In genomic region chr19:34096020-34096915, GRCh38 we compare ENCODE assay signal across 8 cellular contexts.
DNase-seq lines count a peak whose midpoint lies in the region; ATAC-seq and TF ChIP-seq lines count a peak whose summit lies in the region.

No MANE protein-coding gene starts in this region.

- CTCF ChIA-PET in HEK293 (lab: Yijun Ruan, JAX): interaction anchor here (0.5 to 10.5 kb wide), 141 partner anchors 11 to 1608 kb away, joined by 3 to 341 read pairs (median 5); partner anchors contain the start of gene KCTD15

- H3K27ac ChIP-seq in HEK293 (ENCODE audit: extremely low read depth, low read depth, low read length) (no peak overlapping the region), transverse colon (no peak overlapping the region)

- H3K4me1 Mint-ChIP-seq in immature natural killer cell: no peaks in the 10 kb centered on the region

- peaks cover 3 to 5% (median 4%) of the 10 kb centered on the region in 3 donors for H3K27me3 Mint-ChIP-seq in immature natural killer cell (ENCODE audit: low read depth in 3 of 3)

- H3K4me3 Mint-ChIP-seq in immature natural killer cell: no peak overlapping the region

- no peak for DNase-seq in BE2C
- peak; percentile 74 for DNase-seq in NCI-H69 (lab: John Stamatoyannopoulos, UW)
- DNase-seq in brain pericyte (ENCODE audit: low read depth, low spot score): peak; percentile 5
- peak in 2 of 3 donors; percentile 5 to 13 for DNase-seq in immature natural killer cell
- no peak for DNase-seq in transverse colon
- DNase-seq in stimulated activated naive CD8-positive, alpha-beta T cell treated with anti-CD3 and anti-CD28 coated beads, Interleukin-15, Interleukin-2, amounts not matched to agents 100 U/mL and 50 U/mL, for 24 hours: no peak
- no peak for DNase-seq in activated CD8-positive, alpha-beta memory T cell treated with anti-CD3 and anti-CD28 coated beads for 24 hours

- POLR2A ChIA-PET in HEK293 (lab: Yijun Ruan, JAX): interaction anchor here (1.0 to 1.3 kb wide), 3 partner anchors 54 to 318 kb away, joined by 5 to 16 read pairs (median 12); partner anchors contain the start of gene KCTD15

- H3K9me3 ChIP-seq in BE2C (no peaks in the 10 kb centered on the region), HEK293 (ENCODE audit: control insufficient read depth, insufficient read depth, low read depth, low read length) (no peaks in the 10 kb centered on the region), transverse colon (no peaks in the 10 kb centered on the region)

- no peaks in the 10 kb centered on the region for H3K4me1 ChIP-seq in BE2C
- H3K4me1 ChIP-seq in HEK293 (ENCODE audit: control insufficient read depth, insufficient read depth, low read length): peaks cover 9% of the 10 kb centered on the region
- no peaks in the 10 kb centered on the region for H3K4me1 ChIP-seq in transverse colon

- no peak for TF ChIP-seq EP300 in transverse colon (IDR thresholded peaks at IDR 0.05; ENCODE audit: low read depth)

- no peaks in the 10 kb centered on the region for H3K36me3 Mint-ChIP-seq in immature natural killer cell

- peak; percentile 69 for TF ChIP-seq CTCF in BE2C (IDR thresholded peaks at IDR 0.05; ENCODE audit: low read depth, low read length)
- peak; percentile 84 for TF ChIP-seq CTCF in HEK293 (tag by site-specific recombination; IDR thresholded peaks at IDR 0.05)
- peak; percentile 58 to 68 (median 63) for TF ChIP-seq CTCF in transverse colon (IDR thresholded peaks at IDR 0.05)

- intact Hi-C loops in transverse colon (cut with DNase I; ENCODE audit: low total_unique reads): no loop called here

- H3K4me3 ChIP-seq in BE2C (ENCODE audit: low read depth, low read length) (peak overlapping the region; percentile 21; the same call in 1 of the 2 replicates), HEK293 (ENCODE audit: low read depth, low read length) (no peak overlapping the region), transverse colon (no peak overlapping the region)

- H3K36me3 ChIP-seq in BE2C (no peaks in the 10 kb centered on the region), HEK293 (ENCODE audit: control insufficient read depth in 2 of 2, insufficient read depth in 1 of 2, low read length in 2 of 2) (no peaks in the 10 kb centered on the region), transverse colon (no peaks in the 10 kb centered on the region)

- no peaks in the 10 kb centered on the region for H3K9me3 Mint-ChIP-seq in immature natural killer cell

- 31 to 32% methylated on average over 13 to 14 of the region's 14 CpGs for WGBS in transverse colon (ENCODE audit: low coverage in 1 of 2), 2 donors

- in situ Hi-C loops in transverse colon (cut with MboI; ENCODE audit: low pct_ligation_motif_present in 1 of 4, low pct_unique_long_range_greater_than_20kb in 1 of 4, low sequenced_read_pairs in 3 of 4): loop anchor here (10.0 to 25.0 kb wide), 2 partner anchors 311 to 659 kb away; no protein-coding TSS in a partner anchor

- TF ChIP-seq POLR2A in transverse colon (IDR thresholded peaks at IDR 0.05): no peak

- H3K27me3 ChIP-seq in BE2C (peaks cover 10% of the 10 kb centered on the region; the same call in 1 of the 2 replicates), transverse colon (peaks cover 12% of the 10 kb centered on the region)

- no peak overlapping the region for H3K27ac Mint-ChIP-seq in immature natural killer cell

- no peak for ATAC-seq in stimulated activated naive CD8-positive, alpha-beta T cell treated with anti-CD3 and anti-CD28 coated beads, Interleukin-15, Interleukin-2, amounts not matched to agents 100 U/mL and 50 U/mL, for 24 hours

TF ChIP-seq in HEK293, 187 proteins besides CTCF, POLR2A, EP300 and RAD21 (continues in another document):
- TF ChIP-seq ZNF701 (tag by site-specific recombination; IDR thresholded peaks at IDR 0.05) (no peak), ZNF2 (tag by site-specific recombination; IDR thresholded peaks at IDR 0.05) (peak; percentile 66; the same call in 1 of the 2 replicates), KLF9 (tag by site-specific recombination; IDR thresholded peaks at IDR 0.05; ENCODE audit: low read depth) (no peak), ZNF658 (tag by site-specific recombination; IDR thresholded peaks at IDR 0.05) (no peak), KLF8 (tag by site-specific recombination; IDR thresholded peaks at IDR 0.05) (no peak), ZNF37A (tag by site-specific recombination; IDR thresholded peaks at IDR 0.05) (no peak), ZIC2 (tag by site-specific recombination; IDR thresholded peaks at IDR 0.05) (no peak), ZNF184 (tag by site-specific recombination; IDR thresholded peaks at IDR 0.05) (no peak), ZNF660 (tag by site-specific recombination; IDR thresholded peaks at IDR 0.05) (peak; percentile 88), ZNF335 (tag by site-specific recombination; conservative IDR thresholded peaks at IDR 0.05) (peak; percentile 91), ZNF843 (tag by site-specific recombination; IDR thresholded peaks at IDR 0.05) (0 out of 2 replicates have a peak, but pooled peaks have one; percentile 19), KLF17 (tag by site-specific recombination; IDR thresholded peaks at IDR 0.05) (0 out of 2 replicates have a peak, but pooled peaks have one; percentile 45), ZNF16 (tag by site-specific recombination; IDR thresholded peaks at IDR 0.05; ENCODE audit: low read depth) (no peak), SP2 (tag by site-specific recombination; IDR thresholded peaks at IDR 0.05) (no peak), ZNF561 (tag by site-specific recombination; IDR thresholded peaks at IDR 0.05; ENCODE audit: borderline replicate concordance) (peak; percentile 42; the same call in 1 of the 2 replicates), ZNF654 (tag by site-specific recombination; IDR thresholded peaks at IDR 0.05; ENCODE audit: low read depth) (peak; percentile 96), ZNF548 (tag by site-specific recombination; IDR thresholded peaks at IDR 0.05) (no peak), WT1 (tag by site-specific recombination; IDR thresholded peaks at IDR 0.05) (no peak; the same call in 1 of the 2 replicates), ZBTB17 (tag by site-specific recombination; IDR thresholded peaks at IDR 0.05) (peak; percentile 27; the same call in 1 of the 2 replicates), ZNF362 (tag by site-specific recombination; IDR thresholded peaks at IDR 0.05) (peak; percentile 85), PRDM1 (tag by site-specific recombination; IDR thresholded peaks at IDR 0.05) (peak; percentile 45; the same call in 1 of the 2 replicates), ZNF398 (tag by site-specific recombination; IDR thresholded peaks at IDR 0.05) (no peak), ZNF692 (tag by site-specific recombination; IDR thresholded peaks at IDR 0.05) (peak; percentile 36; the same call in 1 of the 2 replicates), ZFP37 (tag by site-specific recombination; IDR thresholded peaks at IDR 0.05) (0 out of 2 replicates have a peak, but pooled peaks have one; percentile 30), ZNF366 (tag by site-specific recombination; conservative IDR thresholded peaks at IDR 0.05) (peak; percentile 47; the same call in 1 of the 2 replicates), SP7 (tag by site-specific recombination; IDR thresholded peaks at IDR 0.05) (peak; percentile 55; the same call in 1 of the 2 replicates), ZNF747 (tag by site-specific recombination; IDR thresholded peaks at IDR 0.05) (no peak), ZFP41 (tag by site-specific recombination; IDR thresholded peaks at IDR 0.05; ENCODE audit: borderline replicate concordance) (no peak)

Comparison
In these comparisons a context has a peak if more than half of its experiments do, and no peak if none do; other contexts are left out.
1. DNase-seq: peak in NCI-H69 (single experiment), brain pericyte (single experiment) and immature natural killer cell (2 of 3); none in BE2C (single experiment), transverse colon (single experiment), stimulated activated naive CD8-positive, alpha-beta T cell treated with anti-CD3 and anti-CD28 coated beads, Interleukin-15, Interleukin-2, amounts not matched to agents 100 U/mL and 50 U/mL, for 24 hours (single experiment) and activated CD8-positive, alpha-beta memory T cell treated with anti-CD3 and anti-CD28 coated beads for 24 hours (single experiment).
2. Peak in every context shown above with its lines, with median percentiles within 50 percentile points of each other: CTCF ChIP-seq.